Comparison of ENCODE assay signal across 8 cellular contexts in the genomic region with DNA sequence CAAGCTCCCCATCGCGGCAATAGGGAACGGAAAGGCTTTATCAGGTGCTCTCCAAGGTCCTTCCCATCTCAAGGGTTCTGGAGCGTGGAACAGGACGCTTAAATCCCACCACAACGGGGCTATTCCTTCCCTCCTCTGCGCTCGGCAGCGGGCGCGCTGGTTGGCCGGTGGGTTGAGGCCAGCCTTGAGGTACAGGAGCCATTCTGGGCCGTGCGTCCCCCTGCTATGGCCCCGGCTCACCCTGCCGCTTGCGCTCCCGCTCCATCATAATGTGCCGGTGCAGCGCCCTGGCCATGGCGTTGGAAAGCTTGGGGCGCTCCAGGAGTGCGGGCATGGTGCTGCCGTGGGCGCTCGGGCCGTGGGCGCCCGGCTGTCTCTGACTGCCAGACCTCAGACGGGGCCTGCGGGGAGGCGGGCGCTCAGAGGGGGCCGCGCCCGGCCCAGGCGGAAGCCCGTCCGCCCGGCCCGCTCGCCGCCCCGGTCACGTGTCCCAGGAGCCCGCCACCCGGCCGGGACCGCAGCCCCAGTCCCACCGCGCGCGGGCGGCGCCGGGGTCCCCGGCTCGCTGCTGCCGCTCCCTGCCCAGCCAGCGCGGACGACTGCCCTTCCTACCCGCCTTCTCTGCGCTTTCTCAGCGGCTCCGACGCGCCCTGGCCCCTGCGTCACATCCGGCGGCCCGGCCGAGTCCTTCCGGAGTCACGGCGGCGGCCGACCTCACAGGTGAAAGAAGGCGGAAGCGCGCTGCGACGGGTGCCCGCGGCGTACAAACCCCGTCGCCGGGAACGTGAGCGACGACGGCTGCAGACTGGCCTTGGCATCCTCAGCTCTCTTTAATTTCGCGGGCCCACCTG.
DNase-seq lines count a peak whose midpoint lies in the region; ATAC-seq and TF ChIP-seq lines count a peak whose summit lies in the region.

A gene with protein sequence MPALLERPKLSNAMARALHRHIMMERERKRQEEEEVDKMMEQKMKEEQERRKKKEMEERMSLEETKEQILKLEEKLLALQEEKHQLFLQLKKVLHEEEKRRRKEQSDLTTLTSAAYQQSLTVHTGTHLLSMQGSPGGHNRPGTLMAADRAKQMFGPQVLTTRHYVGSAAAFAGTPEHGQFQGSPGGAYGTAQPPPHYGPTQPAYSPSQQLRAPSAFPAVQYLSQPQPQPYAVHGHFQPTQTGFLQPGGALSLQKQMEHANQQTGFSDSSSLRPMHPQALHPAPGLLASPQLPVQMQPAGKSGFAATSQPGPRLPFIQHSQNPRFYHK (minus strand): TSS at position 642 of the 851 bp plus-strand sequence. CDS start 308 bp downstream, at position 334.

- peak within 1 kb of the TSS; percentile 85 for H3K27ac ChIP-seq in C4-2B
- H3K27ac ChIP-seq in effector memory CD4-positive, alpha-beta T cell (ENCODE audit: insufficient read depth, low read length, poor library complexity, severe bottlenecking): peak within 1 kb of the TSS; percentile 75

- peak within 1 kb of the TSS; percentile 63 for H3K4me3 ChIP-seq in effector memory CD4-positive, alpha-beta T cell (ENCODE audit: insufficient read depth, low read depth, low read length, poor library complexity, severe bottlenecking)

- peaks cover 63% of the 10 kb centered on the region for H3K36me3 ChIP-seq in effector memory CD4-positive, alpha-beta T cell (ENCODE audit: control insufficient read depth, insufficient read depth, low read length)

- H3K4me1 ChIP-seq in effector memory CD4-positive, alpha-beta T cell (ENCODE audit: control insufficient read depth, insufficient read depth, low read length, poor library complexity, severe bottlenecking): peaks cover 38% of the 10 kb centered on the region

- no peak for TF ChIP-seq CTCF in C4-2B (conservative IDR thresholded peaks at IDR 0.05)

- no peaks in the 10 kb centered on the region for H3K9me3 ChIP-seq in effector memory CD4-positive, alpha-beta T cell (ENCODE audit: control insufficient read depth, low read length)

- H3K27me3 ChIP-seq in effector memory CD4-positive, alpha-beta T cell (replicated peaks; ENCODE audit: control insufficient read depth, insufficient read depth, low read length, poor library complexity, severe bottlenecking): no peaks in the 10 kb centered on the region

- ATAC-seq in GM19351 (IDR thresholded peaks at IDR 0.05; ENCODE audit: unreplicated experiment): peak; percentile 78
- peak; percentile 64 for ATAC-seq in HG03520 (IDR thresholded peaks at IDR 0.05; ENCODE audit: unreplicated experiment)

- peak; percentile 62 for DNase-seq in NK-92 treated with Interleukin-12 subunit alpha and Interleukin-12 subunit beta, amount 100 ng/mL, for 24 hours (lab: John Stamatoyannopoulos, UW)
- DNase-seq in activated CD8-positive, alpha-beta memory T cell treated with anti-CD3 and anti-CD28 coated beads for 48 hours (ENCODE audit: low read depth in 2 of 3, low spot score in 2 of 3): peak; percentile 84 to 92 (median 87)
- DNase-seq in effector memory CD4-positive, alpha-beta T cell: peak; percentile 86 to 92 (median 88)
- peak; percentile 90 for DNase-seq in medulla oblongata (ENCODE audit: extremely low spot score)
- peak; percentile 81 to 87 (median 84) for DNase-seq in stimulated activated CD4-positive, alpha-beta T cell treated with anti-CD3 and anti-CD28 coated beads, TNF-alpha, amount 100 ng/mL, for 4 hours (ENCODE audit: low read depth in 3 of 3)

Comparison
In these comparisons a context has a peak if more than half of its experiments do, and no peak if none do; other contexts are left out.
1. Peak in every context shown above with its lines: DNase-seq, ATAC-seq, H3K4me3 ChIP-seq and H3K27ac ChIP-seq.